In genomic region chr1:228293393-228293792, GRCh38 we compare ENCODE assay signal across 26 cellular contexts.
"Had no signal": no experiment of that assay in that cellular context is flagged by ENCODE, and none has a peak within 500 bp of the region (broad histone marks: within the 10 kb centered on the region; RNA-seq: fewer than 3 reads in every experiment).

No MANE protein-coding gene starts in this region.

- H3K27ac Mint-ChIP-seq: activated CD4-positive, alpha-beta memory T cell treated with anti-CD3 and anti-CD28 coated beads for 36 hours; activated naive CD4-positive, alpha-beta T cell treated with anti-CD3 and anti-CD28 coated beads, Interleukin-2, amount 50 U/mL, for 24 hours; nephron; progenitor cell of endocrine pancreas; stimulated activated naive CD8-positive, alpha-beta T cell treated with anti-CD3 and anti-CD28 coated beads, Interleukin-15, Interleukin-2, amounts not matched to agents 100 ng/mL and 50 ng/mL, for 24 hours; T-helper 17 cell had no signal

- DNase-seq: activated CD4-positive, alpha-beta memory T cell treated with anti-CD3 and anti-CD28 coated beads for 36 hours; activated CD4-positive, alpha-beta T cell treated with anti-CD3 and anti-CD28 coated beads for 48 hours; activated effector memory CD4-positive, alpha-beta T cell treated with anti-CD3 and anti-CD28 coated beads, Interleukin-2, amount 50 U/mL, for 16 hours; activated T-cell treated with anti-CD3 and anti-CD28 coated beads for 4 hours; adrenal gland; effector memory CD4-positive, alpha-beta T cell; head of caudate nucleus; mammary epithelial cell; midbrain; occipital lobe; retina; stimulated activated CD4-positive, alpha-beta T cell treated with anti-CD3 and anti-CD28 coated beads, Interleukin-12 subunit alpha, Interleukin-12 subunit beta, amount 100 ng/mL, for 4 hours; stimulated activated CD4-positive, alpha-beta T cell treated with anti-CD3 and anti-CD28 coated beads, Interleukin-4, amount 100 ng/mL, for 4 hours; substantia nigra; thyroid gland had no signal

- H3K4me3 ChIP-seq: adrenal gland, esophagus muscularis mucosa, thyroid gland had no signal

- H3K4me1 Mint-ChIP-seq: activated naive CD4-positive, alpha-beta T cell treated with anti-CD3 and anti-CD28 coated beads, Interleukin-2, amount 50 U/mL, for 24 hours; nephron had no signal

- H3K27me3 ChIP-seq: adrenal gland, esophagus muscularis mucosa, thyroid gland had no signal

- ATAC-seq: T-helper 17 cell had no signal

- H3K27me3 Mint-ChIP-seq: activated CD4-positive, alpha-beta memory T cell treated with anti-CD3 and anti-CD28 coated beads for 36 hours; activated naive CD4-positive, alpha-beta T cell treated with anti-CD3 and anti-CD28 coated beads, Interleukin-2, amount 50 U/mL, for 24 hours; central memory CD8-positive, alpha-beta T cell; progenitor cell of endocrine pancreas; stimulated activated naive CD8-positive, alpha-beta T cell treated with anti-CD3 and anti-CD28 coated beads, Interleukin-15, Interleukin-2, amounts not matched to agents 100 ng/mL and 50 ng/mL, for 24 hours; T-helper 17 cell had no signal

- FAIRE-seq: astrocyte, colon, frontal cortex, islet of Langerhans had no signal

- H3K4me1 ChIP-seq: adrenal gland, esophagus muscularis mucosa, thyroid gland had no signal

- H3K9me3 ChIP-seq: adrenal gland, thyroid gland had no signal

- H3K27ac ChIP-seq: adrenal gland, esophagus muscularis mucosa, thyroid gland had no signal

- H3K4me3 Mint-ChIP-seq: activated CD4-positive, alpha-beta memory T cell treated with anti-CD3 and anti-CD28 coated beads for 36 hours; activated naive CD4-positive, alpha-beta T cell treated with anti-CD3 and anti-CD28 coated beads, Interleukin-2, amount 50 U/mL, for 24 hours; central memory CD8-positive, alpha-beta T cell; nephron; stimulated activated naive CD8-positive, alpha-beta T cell treated with anti-CD3 and anti-CD28 coated beads, Interleukin-15, Interleukin-2, amounts not matched to agents 100 ng/mL and 50 ng/mL, for 24 hours; T-helper 17 cell had no signal

- H3K36me3 ChIP-seq: adrenal gland, thyroid gland had no signal
